8 cellular contexts compared by ENCODE assay signal in genomic region chr2:203636896-203637818, GRCh38.
DNase-seq lines count a peak whose midpoint lies in the region; ATAC-seq and TF ChIP-seq lines count a peak whose summit lies in the region.

No MANE protein-coding gene starts in this region.

- peak overlapping the region; percentile 53 for H3K27ac Mint-ChIP-seq in T-helper 17 cell

- no peaks in the 10 kb centered on the region for H3K36me3 ChIP-seq in sigmoid colon

- H3K4me3 ChIP-seq in sigmoid colon, result no peak overlapping the region

- no peaks in the 10 kb centered on the region for H3K27me3 ChIP-seq in sigmoid colon

- TF ChIP-seq POLR2A in sigmoid colon (IDR thresholded peaks at IDR 0.05), result no peak

- H3K4me1 Mint-ChIP-seq in T-helper 17 cell, result peaks cover 25% of the 10 kb centered on the region

- peaks cover 2% of the 10 kb centered on the region for H3K36me3 Mint-ChIP-seq in T-helper 17 cell (ENCODE audit: low read depth)

- no peak for TF ChIP-seq CTCF in sigmoid colon (IDR thresholded peaks at IDR 0.05)

- no peak overlapping the region for H3K4me3 Mint-ChIP-seq in T-helper 17 cell

- no peaks in the 10 kb centered on the region for H3K27me3 Mint-ChIP-seq in T-helper 17 cell

- TF ChIP-seq EP300 in sigmoid colon (IDR thresholded peaks at IDR 0.05), result no peak

- WGBS in sigmoid colon, 2 donors, result 48 to 57% methylated on average over 5 of the region's 5 CpGs

- intact Hi-C loops in sigmoid colon (cut with DNase I), result no loop called here

- no peak for ATAC-seq in T-helper 17 cell
- no peak for ATAC-seq in activated CD4-positive, CD25-positive, alpha-beta regulatory T cell treated with anti-CD3 and anti-CD28 coated beads, Interleukin-2, amount 50 U/mL, for 24 hours

- H3K27ac ChIP-seq in sigmoid colon, result peak overlapping the region in 1 of 4 donors; percentile 16

- H3K9me3 ChIP-seq in T-helper 17 cell (ENCODE audit: control insufficient read depth, low read length, poor library complexity, severe bottlenecking) (no peaks in the 10 kb centered on the region), sigmoid colon (no peaks in the 10 kb centered on the region)

- peaks cover 0 to 7% (median 0%) of the 10 kb centered on the region in 4 donors for H3K4me1 ChIP-seq in sigmoid colon

- DNase-seq in HCEC 1CT (peak; percentile 2), T-helper 17 cell (no peak), foreskin melanocyte (peak; percentile 56), sigmoid colon (peak; percentile 68), NCI-H1105 (lab: John Stamatoyannopoulos, UW) (no peak), HuH-7 (ENCODE audit: low spot score) (no peak)
- no peak for DNase-seq in stimulated activated CD4-positive, alpha-beta T cell treated with anti-CD3 and anti-CD28 coated beads, Interleukin-12 subunit alpha, Interleukin-12 subunit beta, amount 100 ng/mL, for 4 hours

Comparison
In these comparisons a context has a peak if more than half of its experiments do, and no peak if none do; other contexts are left out.
1. DNase-seq: peak in HCEC 1CT (single experiment), foreskin melanocyte (single experiment) and sigmoid colon (single experiment); none in T-helper 17 cell (0 of 3), NCI-H1105 (single experiment), HuH-7 (single experiment) and stimulated activated CD4-positive, alpha-beta T cell treated with anti-CD3 and anti-CD28 coated beads, Interleukin-12 subunit alpha, Interleukin-12 subunit beta, amount 100 ng/mL, for 4 hours (single experiment).